10 cellular contexts compared by ENCODE assay signal in genomic region chrX:115940348-115940747, GRCh38.
DNase-seq lines count a peak whose midpoint lies in the region; ATAC-seq and TF ChIP-seq lines count a peak whose summit lies in the region.
"Had no signal": no experiment of that assay in that cellular context is flagged by ENCODE, and none has a peak within 500 bp of the region (broad histone marks: within the 10 kb centered on the region; RNA-seq: fewer than 3 reads in every experiment).

No MANE protein-coding gene starts in this region.

- intact Hi-C loops in HCT116 (cut with micrococcal nuclease): no loop called here
- intact Hi-C loops in left lung (cut with DNase I): no loop called here

- no peak overlapping the region for H3K4me2 ChIP-seq in HCT116 (ENCODE audit: low read length)

- H3K27ac ChIP-seq in HCT116 (ENCODE audit: low read depth, low read length): no peak overlapping the region
- H3K27ac ChIP-seq in left lung: no peak overlapping the region

- H3K79me2 ChIP-seq in HCT116 (ENCODE audit: insufficient read depth, low read length): peaks cover 41% of the 10 kb centered on the region; the same call in 1 of the 2 replicates

- no peak for TF ChIP-seq POLR2A in HCT116 (IDR thresholded peaks at IDR 0.05; ENCODE audit: borderline replicate concordance, extremely low read depth, insufficient read depth, insufficient read length)

- no peaks in the 10 kb centered on the region for H3K9me2 ChIP-seq in HCT116 (ENCODE audit: insufficient read depth)

- no peak overlapping the region for H2AFZ ChIP-seq in HCT116 (ENCODE audit: low read depth, low read length, poor library complexity, severe bottlenecking)

- H3K36me3 ChIP-seq in HCT116 (ENCODE audit: control insufficient read depth in 1 of 2, insufficient read depth in 2 of 2, low read length in 2 of 2) (0 out of 4 replicates have a peak, but pooled peaks cover 0 to 4% of the 10 kb centered on the region in 2 experiments), left lung (no peaks in the 10 kb centered on the region), MG63 (no peaks in the 10 kb centered on the region)
- H3K36me3 ChIP-seq: esophagus muscularis mucosa had no signal

- DNase-seq in HCT116 (ENCODE audit: low read depth, low spot score) (no peak), left lung (no peak), MG63 (no peak), germinal center (ENCODE audit: low spot score) (no peak), NCI-H526 treated with DMSO at 0.1 percent for 48 hours (lab: John Stamatoyannopoulos, UW) (no peak)

- POLR2A ChIA-PET in HCT116 (lab: Charles Lee): no interaction called here

- CTCF ChIA-PET in HCT116 (lab: Charles Lee): no interaction called here

- TF ChIP-seq CTCF in HCT116 (IDR thresholded peaks at IDR 0.05 in 2 of 3, conservative IDR thresholded peaks at IDR 0.05 in 1 of 3; ENCODE audit: borderline replicate concordance in 1 of 3, insufficient read depth in 1 of 3, low read depth in 2 of 3, low read length in 2 of 3) (no peak), left lung (IDR thresholded peaks at IDR 0.05) (no peak)

- no peaks in the 10 kb centered on the region for H4K20me1 ChIP-seq in HCT116 (ENCODE audit: insufficient read depth)

- peaks cover 0 to 3% of the 10 kb centered on the region in 2 experiments; a peak in 1 of 4 replicates for H3K4me1 ChIP-seq in HCT116 (ENCODE audit: control insufficient read depth in 1 of 2, insufficient read depth in 2 of 2, low read length in 2 of 2)
- H3K4me1 ChIP-seq in left lung: no peaks in the 10 kb centered on the region

- H3K4me3 ChIP-seq in HCT116 (replicated peaks in 1 of 2; ENCODE audit: low read depth in 1 of 2, low read length in 2 of 2) (no peak overlapping the region), left lung (no peak overlapping the region), MG63 (no peak overlapping the region)
- H3K4me3 ChIP-seq: HAP-1 had no signal

- TF ChIP-seq RAD21 in HCT116 (IDR thresholded peaks at IDR 0.05; ENCODE audit: low read depth): no peak

- no TSS peak for BruUV-seq in HCT116 (replicated peaks; lab: Mats Ljungman, UMichigan)

- no peaks in the 10 kb centered on the region for H3K9me3 ChIP-seq in HCT116 (ENCODE audit: control insufficient read depth in 1 of 2, insufficient read depth in 1 of 2, low read depth in 1 of 2, low read length in 2 of 2)
- no peaks in the 10 kb centered on the region for H3K9me3 ChIP-seq in left lung
- no peaks in the 10 kb centered on the region; the same call in 1 of the 2 replicates for H3K9me3 ChIP-seq in MG63
- H3K9me3 ChIP-seq: HAP-1 had no signal

- H3K27me3 ChIP-seq in HCT116 (ENCODE audit: insufficient read depth, low read length) (no peaks in the 10 kb centered on the region), left lung (peaks cover 0 to 7% of the 10 kb centered on the region in 2 donors), MG63 (no peaks in the 10 kb centered on the region)
- H3K27me3 ChIP-seq: esophagus muscularis mucosa had no signal

- ATAC-seq in GM18873 (IDR thresholded peaks at IDR 0.05; ENCODE audit: low FRiP score, unreplicated experiment) (peak; percentile 19), HCT116 (peak; percentile 47), HG03571 (IDR thresholded peaks at IDR 0.05; ENCODE audit: unreplicated experiment) (peak; percentile 22), left lung (peak; percentile 18)
- ATAC-seq: Right ventricle myocardium inferior had no signal

- no peak overlapping the region for H3K9ac ChIP-seq in HCT116 (ENCODE audit: low read length)

- RAD21 ChIA-PET in HCT116 (lab: Charles Lee; ENCODE audit: low non-redundant PET in 1 of 2, low total read pairs in 2 of 2, uncharacterized antibody in 2 of 2, unreplicated experiment in 2 of 2): no interaction called here

TF ChIP-seq in HCT116, 20 proteins besides CTCF, POLR2A, EP300 and RAD21:
- TF ChIP-seq ATF3 (IDR thresholded peaks at IDR 0.05): no peak
